In genomic region chr1:16621681-16622315, GRCh38 we compare ENCODE assay signal across 1 cellular context.
TF ChIP-seq lines count a peak whose summit lies in the region.

No MANE protein-coding gene starts in this region.

TF ChIP-seq in HepG2, 621 proteins besides CTCF, POLR2A, EP300 and RAD21:
- TF ChIP-seq PHF8 (CRISPR knock-in tag; IDR thresholded peaks at IDR 0.05) = 0 out of 2 replicates have a peak, but pooled peaks have one; percentile 35
- 0 out of 2 replicates have a peak, but pooled peaks have one; percentile 30 for TF ChIP-seq DNMT1 (CRISPR knock-in tag; IDR thresholded peaks at IDR 0.05)
- TF ChIP-seq ARID4A (CRISPR knock-in tag; IDR thresholded peaks at IDR 0.05; ENCODE audit: borderline replicate concordance) = peak; percentile 31; the same call in 1 of the 2 replicates
- TF ChIP-seq ZBTB39 (CRISPR knock-in tag; IDR thresholded peaks at IDR 0.05) = peak; percentile 62; the same call in 1 of the 2 replicates
- TF ChIP-seq RBM22 (optimal IDR thresholded peaks at IDR 0.05; ENCODE audit: low read length) = peak; percentile 4
- 0 out of 2 replicates have a peak, but pooled peaks have one; percentile 23 for TF ChIP-seq GZF1 (CRISPR knock-in tag; IDR thresholded peaks at IDR 0.05)
- peak; percentile 84 for TF ChIP-seq ZMYM3 (CRISPR knock-in tag; IDR thresholded peaks at IDR 0.05)
- 0 out of 2 replicates have a peak, but pooled peaks have one; percentile 27 for TF ChIP-seq ZSCAN12 (CRISPR knock-in tag; IDR thresholded peaks at IDR 0.05)
- 0 out of 2 replicates have a peak, but pooled peaks have one; percentile 10 for TF ChIP-seq BORCS8-MEF2B (CRISPR knock-in tag; IDR thresholded peaks at IDR 0.05)
- peak; percentile 91 for TF ChIP-seq ZNF629 (CRISPR knock-in tag; conservative IDR thresholded peaks at IDR 0.05)
- 0 out of 2 replicates have a peak, but pooled peaks have one; percentile 77 for TF ChIP-seq KDM1A (CRISPR knock-in tag; IDR thresholded peaks at IDR 0.05)
- TF ChIP-seq, protein P1, sequence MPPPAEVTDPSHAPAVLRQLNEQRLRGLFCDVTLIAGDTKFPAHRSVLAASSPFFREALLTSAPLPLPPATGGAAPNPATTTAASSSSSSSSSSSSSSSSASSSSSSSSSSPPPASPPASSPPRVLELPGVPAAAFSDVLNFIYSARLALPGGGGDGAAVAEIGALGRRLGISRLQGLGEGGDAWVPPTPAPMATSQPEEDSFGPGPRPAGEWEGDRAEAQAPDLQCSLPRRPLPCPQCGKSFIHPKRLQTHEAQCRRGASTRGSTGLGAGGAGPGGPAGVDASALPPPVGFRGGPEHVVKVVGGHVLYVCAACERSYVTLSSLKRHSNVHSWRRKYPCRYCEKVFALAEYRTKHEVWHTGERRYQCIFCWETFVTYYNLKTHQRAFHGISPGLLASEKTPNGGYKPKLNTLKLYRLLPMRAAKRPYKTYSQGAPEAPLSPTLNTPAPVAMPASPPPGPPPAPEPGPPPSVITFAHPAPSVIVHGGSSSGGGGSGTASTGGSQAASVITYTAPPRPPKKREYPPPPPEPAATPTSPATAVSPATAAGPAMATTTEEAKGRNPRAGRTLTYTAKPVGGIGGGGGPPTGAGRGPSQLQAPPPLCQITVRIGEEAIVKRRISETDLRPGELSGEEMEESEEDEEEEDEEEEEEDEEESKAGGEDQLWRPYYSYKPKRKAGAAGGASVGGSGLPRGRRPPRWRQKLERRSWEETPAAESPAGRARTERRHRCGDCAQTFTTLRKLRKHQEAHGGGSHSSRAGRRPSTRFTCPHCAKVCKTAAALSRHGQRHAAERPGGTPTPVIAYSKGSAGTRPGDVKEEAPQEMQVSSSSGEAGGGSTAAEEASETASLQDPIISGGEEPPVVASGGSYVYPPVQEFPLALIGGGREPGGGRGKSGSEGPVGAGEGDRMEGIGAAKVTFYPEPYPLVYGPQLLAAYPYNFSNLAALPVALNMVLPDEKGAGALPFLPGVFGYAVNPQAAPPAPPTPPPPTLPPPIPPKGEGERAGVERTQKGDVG (CRISPR knock-in tag; IDR thresholded peaks at IDR 0.05; ENCODE audit: borderline replicate concordance) = peak; percentile 17; the same call in 1 of the 2 replicates
